20 cellular contexts compared by ENCODE assay signal in the genomic region with DNA sequence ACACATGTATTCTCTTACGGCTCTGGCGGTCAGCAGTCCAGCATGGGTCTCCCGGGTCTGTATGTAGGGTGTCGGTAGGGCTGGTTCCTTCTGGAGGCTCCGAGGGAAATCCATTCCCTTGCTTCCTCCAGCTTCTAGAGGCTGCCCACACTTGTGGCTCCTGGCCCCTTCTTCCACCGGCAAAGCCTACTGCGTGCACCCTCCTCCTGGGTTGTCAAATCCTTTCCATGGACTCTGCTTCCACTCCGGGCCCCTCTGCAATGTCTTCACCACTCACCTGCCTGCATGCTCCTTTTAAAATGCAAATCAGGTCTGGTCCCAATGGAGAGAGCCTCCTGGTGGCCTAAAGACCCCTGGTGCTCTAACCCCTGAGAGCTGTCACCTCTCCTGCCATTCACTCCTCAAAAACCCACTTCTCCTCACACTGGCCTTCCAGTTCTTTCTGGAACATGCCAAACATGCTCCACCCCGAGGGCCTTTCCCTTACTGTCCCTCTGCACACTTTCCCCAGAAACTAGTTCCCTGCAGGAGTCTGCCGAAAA.
"Had no signal": no experiment of that assay in that cellular context is flagged by ENCODE, and none has a peak within 500 bp of the region (broad histone marks: within the 10 kb centered on the region; RNA-seq: fewer than 3 reads in every experiment).

No MANE protein-coding gene starts in this region.

- ATAC-seq: gastroesophageal sphincter; heart right ventricle; left ventricle myocardium superior; mucosa of descending colon; stimulated activated naive CD8-positive, alpha-beta T cell treated with anti-CD3 and anti-CD28 coated beads, Interleukin-15, Interleukin-2, amounts not matched to agents 100 U/mL and 50 U/mL, for 24 hours had no signal

- H3K27me3 ChIP-seq: ascending aorta, esophagus muscularis mucosa, gastroesophageal sphincter had no signal

- H3K4me1 ChIP-seq: ascending aorta, gastroesophageal sphincter, heart right ventricle had no signal

- H3K9me3 Mint-ChIP-seq: activated CD4-positive, alpha-beta memory T cell treated with anti-CD3 and anti-CD28 coated beads, Interleukin-2, amount 10 ng/mL, durations not matched to agents 7 days and 5 days; immature natural killer cell; type B pancreatic cell had no signal

- H3K4me1 Mint-ChIP-seq: activated CD4-positive, alpha-beta memory T cell treated with anti-CD3 and anti-CD28 coated beads, Interleukin-2, amount 10 ng/mL, durations not matched to agents 7 days and 5 days; immature natural killer cell; naive B cell had no signal

- H3K36me3 ChIP-seq: ascending aorta, esophagus muscularis mucosa, gastroesophageal sphincter, heart right ventricle had no signal

- H3K4me3 ChIP-seq: ascending aorta, esophagus muscularis mucosa, gastroesophageal sphincter, heart right ventricle, mucosa of descending colon had no signal

- H3K36me3 Mint-ChIP-seq: immature natural killer cell, naive B cell, type B pancreatic cell had no signal

- H3K9me3 ChIP-seq: ascending aorta, esophagus muscularis mucosa, gastroesophageal sphincter, heart right ventricle, mucosa of descending colon had no signal

- H3K27ac Mint-ChIP-seq: activated CD4-positive, alpha-beta memory T cell treated with anti-CD3 and anti-CD28 coated beads, Interleukin-2, amount 10 ng/mL, durations not matched to agents 7 days and 5 days; immature natural killer cell; type B pancreatic cell had no signal

- DNase-seq: activated CD4-positive, alpha-beta memory T cell treated with anti-CD3 and anti-CD28 coated beads, Interleukin-2, amount 10 ng/mL, durations not matched to agents 7 days and 5 days; activated CD4-positive, alpha-beta T cell treated with anti-CD3 and anti-CD28 coated beads for 48 hours; activated CD4-positive, CD25-positive, alpha-beta regulatory T cell; activated naive CD4-positive, alpha-beta T cell treated with anti-CD3 and anti-CD28 coated beads, Interleukin-2, amount 50 U/mL, for 16 hours; activated T-cell treated with anti-CD3 and anti-CD28 coated beads, Interleukin-2, amount 50 U/mL, for 1 hour; effector CD4-positive, alpha-beta T cell; heart right ventricle; immature natural killer cell; left ventricle myocardium superior; mucosa of descending colon; naive B cell; stimulated activated CD4-positive, alpha-beta T cell treated with anti-CD3 and anti-CD28 coated beads, Interleukin-12 subunit alpha, Interleukin-12 subunit beta, amount 100 ng/mL, for 4 hours; stimulated activated CD4-positive, alpha-beta T cell treated with anti-CD3 and anti-CD28 coated beads, Interleukin-2, amount 100 ng/mL, for 24 hours; stimulated activated naive CD8-positive, alpha-beta T cell treated with anti-CD3 and anti-CD28 coated beads, Interleukin-15, Interleukin-2, amounts not matched to agents 100 U/mL and 50 U/mL, for 24 hours; T-helper 1 cell; T-helper 9 cell had no signal

- H3K4me3 Mint-ChIP-seq: activated CD4-positive, alpha-beta memory T cell treated with anti-CD3 and anti-CD28 coated beads, Interleukin-2, amount 10 ng/mL, durations not matched to agents 7 days and 5 days; immature natural killer cell; naive B cell; type B pancreatic cell had no signal

- H3K27ac ChIP-seq: ascending aorta, esophagus muscularis mucosa, gastroesophageal sphincter, heart right ventricle had no signal
